In genomic region chr20:53827292-53827995, GRCh38 we compare ENCODE assay signal across 1 cellular context.
TF ChIP-seq lines count a peak whose summit lies in the region.

No MANE protein-coding gene starts in this region.

TF ChIP-seq in HCT116, 20 proteins besides CTCF, POLR2A, EP300 and RAD21 (continued from another document):
- no peak for TF ChIP-seq ZBTB33 (IDR thresholded peaks at IDR 0.05; ENCODE audit: extremely low read depth, insufficient replicate concordance, low read length)
